1 cellular context compared by ENCODE assay signal in genomic region chr2:38020359-38021069, GRCh38. TPM values are rescaled to one million over a fixed set of nuclear protein-coding genes. Genes with fewer than 3 reads are reported as not detected.
"Had no signal": no experiment of that assay in that cellular context is flagged by ENCODE, and none has a peak within 500 bp of the region (broad histone marks: within the 10 kb centered on the region; RNA-seq: fewer than 3 reads in every experiment).

No MANE protein-coding gene starts in this region.

RNA-seq across cellular contexts. Expression of gene CYP1B1, which starts 55.4 kb away (rescaled TPM):
- total RNA-seq: endothelial cell of umbilical vein had no signal
